8 cellular contexts compared by ENCODE assay signal in genomic region chr4:152590179-152591031, GRCh38. TPM values are rescaled to one million over a fixed set of nuclear protein-coding genes. Genes with fewer than 3 reads are reported as not detected.
DNase-seq lines count a peak whose midpoint lies in the region; ATAC-seq and TF ChIP-seq lines count a peak whose summit lies in the region.

No MANE protein-coding gene starts in this region.

- H3K4me3 ChIP-seq in PC-3 (ENCODE audit: low read length) (no peak overlapping the region), thyroid gland (replicated peaks in 1 of 3) (no peak overlapping the region)
- no peak overlapping the region for H3K4me3 ChIP-seq in CD8-positive, alpha-beta memory T cell (ENCODE audit: low read length)

- peaks cover 4% of the 10 kb centered on the region for H3K4me1 ChIP-seq in PC-3 (ENCODE audit: insufficient read depth, low read length)
- H3K4me1 ChIP-seq in thyroid gland = peaks cover 13 to 28% of the 10 kb centered on the region in 2 donors
- H3K4me1 ChIP-seq in CD8-positive, alpha-beta memory T cell (ENCODE audit: insufficient read depth, low read length) = peaks cover 9% of the 10 kb centered on the region

- TF ChIP-seq CTCF in PC-3 (conservative IDR thresholded peaks at IDR 0.05; ENCODE audit: low read depth, low read length) (no peak), thyroid gland (IDR thresholded peaks at IDR 0.05) (peak in 2 of 6 experiments; percentile 5 to 7)

- peak; percentile 91 for ATAC-seq in PC-3

- no peaks in the 10 kb centered on the region for H3F3A ChIP-seq in PC-3 (ENCODE audit: low read length, unreplicated experiment)

- no peaks in the 10 kb centered on the region for H4K20me1 ChIP-seq in PC-3 (ENCODE audit: low read length)

- peak overlapping the region in 2 of 7 donors; percentile 19 to 30 for H3K4me3 Mint-ChIP-seq in CD8-positive, alpha-beta memory T cell
- H3K4me3 Mint-ChIP-seq in activated CD4-positive, alpha-beta T cell treated with anti-CD3 and anti-CD28 coated beads, Interleukin-2, amount 10 ng/mL, durations not matched to agents 24 days and 14 days = no peak overlapping the region
- no peak overlapping the region for H3K4me3 Mint-ChIP-seq in immature natural killer cell

- H3K4me1 Mint-ChIP-seq in CD8-positive, alpha-beta memory T cell = peaks cover 4 to 22% (median 12%) of the 10 kb centered on the region in 3 donors
- peaks cover 9% of the 10 kb centered on the region for H3K4me1 Mint-ChIP-seq in activated CD4-positive, alpha-beta T cell treated with anti-CD3 and anti-CD28 coated beads, Interleukin-2, amount 10 ng/mL, durations not matched to agents 24 days and 14 days
- H3K4me1 Mint-ChIP-seq in immature natural killer cell = no peaks in the 10 kb centered on the region

- H3K9me3 ChIP-seq in PC-3 (ENCODE audit: low read length) (no peaks in the 10 kb centered on the region), thyroid gland (no peaks in the 10 kb centered on the region)
- H3K9me3 ChIP-seq in CD8-positive, alpha-beta memory T cell (ENCODE audit: low read length) = no peaks in the 10 kb centered on the region

- WGBS in thyroid gland, 2 donors = 35 to 36% methylated on average over 4 of the region's 4 CpGs

- H3K4me2 ChIP-seq in PC-3 (ENCODE audit: low read length) = 0 out of 2 replicates have a peak overlapping the region, but pooled peaks have one; percentile 23

- intact Hi-C loops in PC-3 (cut with micrococcal nuclease) (no loop called here), thyroid gland (cut with DNase I) (no loop called here)
- intact Hi-C loops in activated CD4-positive, alpha-beta T cell treated with anti-CD3 and anti-CD28 coated beads, Interleukin-2, amount 10 ng/mL, durations not matched to agents 24 days and 14 days (cut with micrococcal nuclease) = no loop called here

- peak in 2 of 3 experiments; percentile 4 to 12 for DNase-seq in NCI-H1417 (lab: John Stamatoyannopoulos, UW)
- no peak for DNase-seq in NCI-H1417 treated with DMSO at 0.1 percent for 48 hours (lab: John Stamatoyannopoulos, UW)
- peak; percentile 60 for DNase-seq in PC-3
- DNase-seq in fibroblast of peridontal ligament (ENCODE audit: extremely low read depth) = peak; percentile 73
- DNase-seq in thyroid gland = peak; percentile 61 to 67
- DNase-seq in CD8-positive, alpha-beta memory T cell = no peak
- DNase-seq in activated CD4-positive, alpha-beta T cell treated with anti-CD3 and anti-CD28 coated beads, Interleukin-2, amount 10 ng/mL, durations not matched to agents 24 days and 14 days = no peak
- no peak for DNase-seq in immature natural killer cell

- no peak overlapping the region for H3K27ac Mint-ChIP-seq in CD8-positive, alpha-beta memory T cell
- no peak overlapping the region for H3K27ac Mint-ChIP-seq in activated CD4-positive, alpha-beta T cell treated with anti-CD3 and anti-CD28 coated beads, Interleukin-2, amount 10 ng/mL, durations not matched to agents 24 days and 14 days
- H3K27ac Mint-ChIP-seq in immature natural killer cell = no peak overlapping the region

- H3K27me3 Mint-ChIP-seq in CD8-positive, alpha-beta memory T cell = peaks cover 16 to 19% of the 10 kb centered on the region in 2 donors
- peaks cover 19% of the 10 kb centered on the region for H3K27me3 Mint-ChIP-seq in activated CD4-positive, alpha-beta T cell treated with anti-CD3 and anti-CD28 coated beads, Interleukin-2, amount 10 ng/mL, durations not matched to agents 24 days and 14 days
- H3K27me3 Mint-ChIP-seq in immature natural killer cell (ENCODE audit: low read depth in 3 of 3) = peaks cover 1 to 7% (median 5%) of the 10 kb centered on the region in 3 donors

- H3K27ac ChIP-seq in PC-3 (ENCODE audit: low read length) (no peak overlapping the region), thyroid gland (peak overlapping the region; percentile 38 to 79 (median 59))
- no peak overlapping the region for H3K27ac ChIP-seq in CD8-positive, alpha-beta memory T cell (ENCODE audit: low read depth, low read length)

- TF ChIP-seq POLR2A in thyroid gland (IDR thresholded peaks at IDR 0.05) = peak in 1 of 2 donors; percentile 25

- H3K9ac ChIP-seq in PC-3 (ENCODE audit: low read length) = no peak overlapping the region

- no peaks in the 10 kb centered on the region for H3K27me3 ChIP-seq in PC-3 (ENCODE audit: low read length)
- H3K27me3 ChIP-seq in thyroid gland = no peaks in the 10 kb centered on the region
- no peaks in the 10 kb centered on the region for H3K27me3 ChIP-seq in CD8-positive, alpha-beta memory T cell (ENCODE audit: insufficient read depth, low read length, poor library complexity, severe bottlenecking)

- H3K9me3 Mint-ChIP-seq in CD8-positive, alpha-beta memory T cell = peaks cover 0 to 7% (median 6%) of the 10 kb centered on the region in 5 donors
- H3K9me3 Mint-ChIP-seq in activated CD4-positive, alpha-beta T cell treated with anti-CD3 and anti-CD28 coated beads, Interleukin-2, amount 10 ng/mL, durations not matched to agents 24 days and 14 days = peaks cover 7% of the 10 kb centered on the region
- H3K9me3 Mint-ChIP-seq in immature natural killer cell = no peaks in the 10 kb centered on the region

- H2AFZ ChIP-seq in PC-3 (ENCODE audit: low read length) = no peak overlapping the region

- H3K36me3 ChIP-seq in PC-3 (ENCODE audit: low read depth, low read length) (no peaks in the 10 kb centered on the region), thyroid gland (no peaks in the 10 kb centered on the region)
- no peaks in the 10 kb centered on the region for H3K36me3 ChIP-seq in CD8-positive, alpha-beta memory T cell (ENCODE audit: insufficient read depth, low read length)

- BruUV-seq in PC-3 (replicated peaks; lab: Mats Ljungman, UMichigan) = no TSS peak

- H3K9me2 ChIP-seq in PC-3 (replicated peaks; ENCODE audit: low read length) = no peaks in the 10 kb centered on the region

- no peaks in the 10 kb centered on the region for H3K79me2 ChIP-seq in PC-3 (ENCODE audit: low read length)

- H3K36me3 Mint-ChIP-seq in CD8-positive, alpha-beta memory T cell = peaks cover 0 to 10% (median 3%) of the 10 kb centered on the region in 3 donors
- H3K36me3 Mint-ChIP-seq in activated CD4-positive, alpha-beta T cell treated with anti-CD3 and anti-CD28 coated beads, Interleukin-2, amount 10 ng/mL, durations not matched to agents 24 days and 14 days (ENCODE audit: low read depth) = no peaks in the 10 kb centered on the region
- H3K36me3 Mint-ChIP-seq in immature natural killer cell = no peaks in the 10 kb centered on the region

- POLR2A ChIA-PET in PC-3 (lab: Charles Lee; ENCODE audit: unreplicated experiment) = interaction anchor here (0.6 kb wide), 1 partner anchor 1490 kb away, joined by 5 read pairs; no protein-coding TSS in a partner anchor
- POLR2A ChIA-PET in CD8-positive, alpha-beta memory T cell (lab: Charles Lee) = interaction anchor here (0.5 to 0.6 kb wide), 2 partner anchors 73 to 82 kb away, joined by 3 to 4 read pairs; no protein-coding TSS in a partner anchor

- CTCF ChIA-PET in PC-3 (lab: Charles Lee) = interaction anchor here (0.9 kb wide), 1 partner anchor 89 kb away, joined by 4 read pairs; no protein-coding TSS in a partner anchor
- CTCF ChIA-PET in CD8-positive, alpha-beta memory T cell (lab: Charles Lee) = interaction anchor here (1.3 kb wide), 1 partner anchor 12 kb away, joined by 4 read pairs; no protein-coding TSS in a partner anchor

RNA-seq across cellular contexts. Expression of gene FBXW7, which starts 54.5 kb away (rescaled TPM):
- total RNA-seq in PC-3 (2014; rRNA removed) = 17.4 and 24.3 TPM in 2 replicates
- total RNA-seq in thyroid gland = 100 to 1,000 TPM in 1 of 4 donors, 10 to 100 TPM in 3; 72.2 to 105 (median 87.1) TPM
- total RNA-seq in CD8-positive, alpha-beta memory T cell = 10 to 100 TPM; 46.6 to 54.3 TPM
- polyA plus RNA-seq in CD8-positive, alpha-beta memory T cell = 42.7 TPM
- total RNA-seq in activated CD4-positive, alpha-beta T cell treated with anti-CD3 and anti-CD28 coated beads, Interleukin-2, amount 10 ng/mL, durations not matched to agents 24 days and 14 days = 42.2 and 49.1 TPM in 2 replicates
- polyA plus RNA-seq in immature natural killer cell = 10 to 100 TPM; 22.3 to 70.1 (median 59.4) TPM

Comparison
In these comparisons a context has a peak if more than half of its experiments do, and no peak if none do; other contexts are left out.
1. DNase-seq: peak in NCI-H1417 (2 of 3), PC-3 (single experiment), fibroblast of peridontal ligament (single experiment) and thyroid gland (2 of 2); none in NCI-H1417 treated with DMSO at 0.1 percent for 48 hours (single experiment), CD8-positive, alpha-beta memory T cell (0 of 5), activated CD4-positive, alpha-beta T cell treated with anti-CD3 and anti-CD28 coated beads, Interleukin-2, amount 10 ng/mL, durations not matched to agents 24 days and 14 days (single experiment) and immature natural killer cell (0 of 3).
2. H3K27ac ChIP-seq: peak in thyroid gland (3 of 3); none in PC-3 (single experiment) and CD8-positive, alpha-beta memory T cell (single experiment).